24 cellular contexts compared by ENCODE assay signal in the genomic region with DNA sequence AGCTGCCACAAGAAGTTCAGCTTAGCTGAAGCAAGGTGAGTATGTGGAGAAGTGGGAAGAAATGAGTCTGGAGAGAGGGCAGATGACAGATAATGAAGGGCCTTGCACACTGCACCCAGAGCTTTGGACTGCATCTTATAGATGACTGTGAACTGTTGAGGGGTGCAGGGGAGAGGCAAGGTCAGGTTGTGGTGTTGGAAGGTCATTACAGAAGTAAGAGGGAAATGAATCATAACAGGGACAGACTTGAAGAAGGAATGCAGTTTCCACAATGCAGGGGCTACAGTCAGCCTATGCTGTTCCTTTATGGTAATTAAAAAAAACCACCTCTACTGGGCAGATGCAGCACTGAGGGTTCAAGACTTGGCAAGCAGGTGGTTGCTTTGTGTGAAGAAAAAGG. TPM values are rescaled to one million over a fixed set of nuclear protein-coding genes. Genes with fewer than 3 reads are reported as not detected.
DNase-seq lines count a peak whose midpoint lies in the region; ATAC-seq and TF ChIP-seq lines count a peak whose summit lies in the region.
"Had no signal": no experiment of that assay in that cellular context is flagged by ENCODE, and none has a peak within 500 bp of the region (broad histone marks: within the 10 kb centered on the region; RNA-seq: fewer than 3 reads in every experiment).

No MANE protein-coding gene starts in this region.

- DNase-seq in EH (ENCODE audit: low read depth) (peak; percentile 86), M059J (ENCODE audit: low read depth) (peak; percentile 88), dermis blood vessel endothelial cell (peak; percentile 40), osteoblast (ENCODE audit: insufficient read length, low spot score, missing footprints) (peak; percentile 69), vagina (ENCODE audit: extremely low spot score in 2 of 2) (no peak)
- DNase-seq in stimulated activated naive CD8-positive, alpha-beta T cell treated with anti-CD3 and anti-CD28 coated beads, Interleukin-15, amount 100 ng/mL, for 72 hours, result no peak
- DNase-seq in activated T-helper 1 cell treated with anti-CD3 and anti-CD28 coated beads, Interleukin-12 subunit alpha, Interleukin-12 subunit beta, Interleukin-2, Interleukin-4 antibody, amounts not matched to agents 30 ng/mL and 10 ng/mL and 1 ng/mL, durations not matched to agents 14 hours and 24 hours and 36 hours (ENCODE audit: low spot score), result no peak
- DNase-seq: activated CD4-positive, alpha-beta T cell treated with anti-CD3 and anti-CD28 coated beads, Interleukin-2, amount 50 U/mL, for 1 hour; activated CD8-positive, alpha-beta memory T cell treated with anti-CD3 and anti-CD28 coated beads, Interleukin-2, amount 50 U/mL, for 4 hours; activated effector memory CD4-positive, alpha-beta T cell treated with anti-CD3 and anti-CD28 coated beads, Interleukin-2, amount 50 U/mL, for 16 hours; brain microvascular endothelial cell; CD4-positive, CD25-positive, alpha-beta regulatory T cell; colonic mucosa; DMS 273 treated with DMSO at 0.1 percent for 48 hours; esophagus squamous epithelium; GF-D8; Kasumi-1; NCI-H1417 treated with DMSO at 0.1 percent for 48 hours; NCI-H526; occipital lobe; Peyer's patch; stomach had no signal

- ATAC-seq in stimulated activated naive CD8-positive, alpha-beta T cell treated with anti-CD3 and anti-CD28 coated beads, Interleukin-15, amount 100 ng/mL, for 72 hours, result no peak
- no peak for ATAC-seq in HG03354 (IDR thresholded peaks at IDR 0.05; ENCODE audit: poor library complexity, severe bottlenecking, unreplicated experiment)

- H3K9me3 ChIP-seq in osteoblast (ENCODE audit: low read depth, low read length), result no peaks in the 10 kb centered on the region
- no peaks in the 10 kb centered on the region for H3K9me3 ChIP-seq in vagina
- H3K9me3 ChIP-seq: colonic mucosa, esophagus squamous epithelium, Peyer's patch, stomach had no signal

- no peak overlapping the region for H3K4me3 Mint-ChIP-seq in stimulated activated naive CD8-positive, alpha-beta T cell treated with anti-CD3 and anti-CD28 coated beads, Interleukin-15, amount 100 ng/mL, for 72 hours
- no peak overlapping the region for H3K4me3 Mint-ChIP-seq in activated T-helper 1 cell treated with anti-CD3 and anti-CD28 coated beads, Interleukin-12 subunit alpha, Interleukin-12 subunit beta, Interleukin-2, Interleukin-4 antibody, amounts not matched to agents 30 ng/mL and 10 ng/mL and 1 ng/mL, durations not matched to agents 14 hours and 24 hours and 36 hours
- H3K4me3 Mint-ChIP-seq: CD4-positive, CD25-positive, alpha-beta regulatory T cell; type B pancreatic cell had no signal

- H3K27ac ChIP-seq in osteoblast (ENCODE audit: low read depth, low read length), result no peak overlapping the region
- no peak overlapping the region for H3K27ac ChIP-seq in vagina
- H3K27ac ChIP-seq: brain microvascular endothelial cell, colonic mucosa, esophagus squamous epithelium, Peyer's patch, stomach had no signal

- intact Hi-C loops in activated T-helper 1 cell treated with anti-CD3 and anti-CD28 coated beads, Interleukin-12 subunit alpha, Interleukin-12 subunit beta, Interleukin-2, Interleukin-4 antibody, amounts not matched to agents 30 ng/mL and 10 ng/mL and 1 ng/mL, durations not matched to agents 14 hours and 24 hours and 36 hours (cut with micrococcal nuclease), result no loop called here
- intact Hi-C loops in vagina (cut with DNase I), result loop anchor here (5.0 kb wide), 2 partner anchors 73 to 208 kb away; partner anchors contain the start of gene REST

- H3K4me1 Mint-ChIP-seq in stimulated activated naive CD8-positive, alpha-beta T cell treated with anti-CD3 and anti-CD28 coated beads, Interleukin-15, amount 100 ng/mL, for 72 hours, result peaks cover 17% of the 10 kb centered on the region
- peaks cover 11% of the 10 kb centered on the region for H3K4me1 Mint-ChIP-seq in activated T-helper 1 cell treated with anti-CD3 and anti-CD28 coated beads, Interleukin-12 subunit alpha, Interleukin-12 subunit beta, Interleukin-2, Interleukin-4 antibody, amounts not matched to agents 30 ng/mL and 10 ng/mL and 1 ng/mL, durations not matched to agents 14 hours and 24 hours and 36 hours (ENCODE audit: low read depth)

- H3K27me3 ChIP-seq in osteoblast (ENCODE audit: insufficient read depth, low read length) (no peaks in the 10 kb centered on the region), vagina (no peaks in the 10 kb centered on the region)
- H3K27me3 ChIP-seq: brain microvascular endothelial cell had no signal

- TF ChIP-seq POLR2A in vagina (IDR thresholded peaks at IDR 0.05), result no peak

- H3K27ac Mint-ChIP-seq in stimulated activated naive CD8-positive, alpha-beta T cell treated with anti-CD3 and anti-CD28 coated beads, Interleukin-15, amount 100 ng/mL, for 72 hours, result no peak overlapping the region
- H3K27ac Mint-ChIP-seq in activated T-helper 1 cell treated with anti-CD3 and anti-CD28 coated beads, Interleukin-12 subunit alpha, Interleukin-12 subunit beta, Interleukin-2, Interleukin-4 antibody, amounts not matched to agents 30 ng/mL and 10 ng/mL and 1 ng/mL, durations not matched to agents 14 hours and 24 hours and 36 hours, result no peak overlapping the region
- H3K27ac Mint-ChIP-seq: CD4-positive, CD25-positive, alpha-beta regulatory T cell; type B pancreatic cell had no signal

- H3K4me1 ChIP-seq in osteoblast (ENCODE audit: insufficient read depth, low read length) (peaks cover 37% of the 10 kb centered on the region), vagina (peaks cover 17% of the 10 kb centered on the region)
- H3K4me1 ChIP-seq: colonic mucosa had no signal

- peaks cover 1% of the 10 kb centered on the region for H3K79me2 ChIP-seq in osteoblast (ENCODE audit: insufficient read depth, low read length)

- H3K36me3 Mint-ChIP-seq in activated T-helper 1 cell treated with anti-CD3 and anti-CD28 coated beads, Interleukin-12 subunit alpha, Interleukin-12 subunit beta, Interleukin-2, Interleukin-4 antibody, amounts not matched to agents 30 ng/mL and 10 ng/mL and 1 ng/mL, durations not matched to agents 14 hours and 24 hours and 36 hours (ENCODE audit: low read depth), result no peaks in the 10 kb centered on the region
- H3K36me3 Mint-ChIP-seq: CD4-positive, CD25-positive, alpha-beta regulatory T cell; type B pancreatic cell had no signal

- H2AFZ ChIP-seq in osteoblast (ENCODE audit: low read length), result no peak overlapping the region

- H3K27me3 Mint-ChIP-seq in stimulated activated naive CD8-positive, alpha-beta T cell treated with anti-CD3 and anti-CD28 coated beads, Interleukin-15, amount 100 ng/mL, for 72 hours, result peaks cover 62% of the 10 kb centered on the region
- H3K27me3 Mint-ChIP-seq in activated T-helper 1 cell treated with anti-CD3 and anti-CD28 coated beads, Interleukin-12 subunit alpha, Interleukin-12 subunit beta, Interleukin-2, Interleukin-4 antibody, amounts not matched to agents 30 ng/mL and 10 ng/mL and 1 ng/mL, durations not matched to agents 14 hours and 24 hours and 36 hours (ENCODE audit: insufficient read depth), result peaks cover 51% of the 10 kb centered on the region

- H3K36me3 ChIP-seq in osteoblast (ENCODE audit: insufficient read depth, low read length) (no peaks in the 10 kb centered on the region), vagina (no peaks in the 10 kb centered on the region)
- H3K36me3 ChIP-seq: brain microvascular endothelial cell, colonic mucosa, esophagus squamous epithelium, Peyer's patch, stomach had no signal

- no peaks in the 10 kb centered on the region for H4K20me1 ChIP-seq in osteoblast (ENCODE audit: insufficient read depth, low read length)

- H3K4me2 ChIP-seq in osteoblast (ENCODE audit: insufficient read depth, low read length), result no peak overlapping the region

- H3K4me3 ChIP-seq in osteoblast (ENCODE audit: insufficient read depth, low read length) (no peak overlapping the region), vagina (no peak overlapping the region)
- H3K4me3 ChIP-seq: colonic mucosa, esophagus squamous epithelium, Peyer's patch, stomach had no signal

- TF ChIP-seq CTCF in osteoblast (IDR thresholded peaks at IDR 0.05; ENCODE audit: extremely low read depth, low read depth, low read length), result no peak
- TF ChIP-seq CTCF in vagina (IDR thresholded peaks at IDR 0.05), result no peak

- no peaks in the 10 kb centered on the region for H3K9me3 Mint-ChIP-seq in stimulated activated naive CD8-positive, alpha-beta T cell treated with anti-CD3 and anti-CD28 coated beads, Interleukin-15, amount 100 ng/mL, for 72 hours
- H3K9me3 Mint-ChIP-seq in activated T-helper 1 cell treated with anti-CD3 and anti-CD28 coated beads, Interleukin-12 subunit alpha, Interleukin-12 subunit beta, Interleukin-2, Interleukin-4 antibody, amounts not matched to agents 30 ng/mL and 10 ng/mL and 1 ng/mL, durations not matched to agents 14 hours and 24 hours and 36 hours, result no peaks in the 10 kb centered on the region
- H3K9me3 Mint-ChIP-seq: type B pancreatic cell had no signal

RNA-seq across cellular contexts. Expression of gene IGFBP7, which starts 4.8 kb away (rescaled TPM):
- 127 and 145 TPM in 2 replicates for total RNA-seq in M059J (2014; rRNA removed; shearing (Covaris generic))
- total RNA-seq in dermis blood vessel endothelial cell, result 1,318 and 2,129 TPM in 2 replicates
- 680 and 715 TPM in 2 replicates for total RNA-seq in osteoblast
- not detected in 2 replicates for total RNA-seq in activated T-helper 1 cell treated with anti-CD3 and anti-CD28 coated beads, Interleukin-12 subunit alpha, Interleukin-12 subunit beta, Interleukin-2, Interleukin-4 antibody, amounts not matched to agents 30 ng/mL and 10 ng/mL and 1 ng/mL, durations not matched to agents 14 hours and 24 hours and 36 hours
- total RNA-seq in vagina, result 716 TPM

Comparison
In these comparisons a context has a peak if more than half of its experiments do, and no peak if none do; other contexts are left out.
1. DNase-seq: peak in EH (single experiment), M059J (single experiment), dermis blood vessel endothelial cell (single experiment) and osteoblast (single experiment); none in stimulated activated naive CD8-positive, alpha-beta T cell treated with anti-CD3 and anti-CD28 coated beads, Interleukin-15, amount 100 ng/mL, for 72 hours (0 of 2), activated T-helper 1 cell treated with anti-CD3 and anti-CD28 coated beads, Interleukin-12 subunit alpha, Interleukin-12 subunit beta, Interleukin-2, Interleukin-4 antibody, amounts not matched to agents 30 ng/mL and 10 ng/mL and 1 ng/mL, durations not matched to agents 14 hours and 24 hours and 36 hours (single experiment) and vagina (0 of 2).
2. RNA of gene IGFBP7, which starts 4.8 kb away (total RNA-seq): 1,318 to 2,129 TPM in dermis blood vessel endothelial cell, 716 TPM in vagina (single experiment), 680 to 715 TPM in osteoblast and 127 to 145 TPM in M059J; not detected in activated T-helper 1 cell treated with anti-CD3 and anti-CD28 coated beads, Interleukin-12 subunit alpha, Interleukin-12 subunit beta, Interleukin-2, Interleukin-4 antibody, amounts not matched to agents 30 ng/mL and 10 ng/mL and 1 ng/mL, durations not matched to agents 14 hours and 24 hours and 36 hours; every median in the first group is over 100 times any median in the second.